ENCODE assay signal across 12 cellular contexts in genomic region chr1:151147685-151148084, GRCh38. TPM values are rescaled to one million over a fixed set of nuclear protein-coding genes. Genes with fewer than 3 reads are reported as not detected.
A peak's percentile ranks its signal among the peaks of the same experiment; 100 is the strongest.
DNase-seq lines count a peak whose midpoint lies in the region; ATAC-seq and TF ChIP-seq lines count a peak whose summit lies in the region.
"Had no signal": no experiment of that assay in that cellular context is flagged by ENCODE, and none has a peak within 500 bp of the region (broad histone marks: within the 10 kb centered on the region; RNA-seq: fewer than 3 reads in every experiment).

No MANE protein-coding gene starts in this region.

- peak overlapping the region; percentile 89 for H3K27ac ChIP-seq in right cardiac atrium (ENCODE audit: low read length)
- peak overlapping the region; percentile 48 to 70 (median 49) for H3K27ac ChIP-seq in right lobe of liver
- H3K27ac ChIP-seq in upper lobe of left lung, result peak overlapping the region in 3 of 4 donors; percentile 68 to 80 (median 73)
- H3K27ac ChIP-seq: C4-2B had no signal

- no peak for TF ChIP-seq CTCF in right lobe of liver (IDR thresholded peaks at IDR 0.05)
- TF ChIP-seq CTCF in upper lobe of left lung (IDR thresholded peaks at IDR 0.05), result no peak

- H3K4me1 ChIP-seq in right cardiac atrium (ENCODE audit: control insufficient read depth, insufficient read depth, low read length) (peaks cover 17% of the 10 kb centered on the region), right lobe of liver (peaks cover 0 to 17% (median 5%) of the 10 kb centered on the region in 4 donors), upper lobe of left lung (peaks cover 21 to 28% (median 25%) of the 10 kb centered on the region in 4 donors)

- TF ChIP-seq POLR2A in right lobe of liver (IDR thresholded peaks at IDR 0.05) (no peak), upper lobe of left lung (IDR thresholded peaks at IDR 0.05) (no peak)

- ATAC-seq in right cardiac atrium (no peak), Right ventricle myocardium superior (ENCODE audit: poor library complexity) (no peak), right lobe of liver (peak; percentile 15 to 45 (median 41)), upper lobe of left lung (ENCODE audit: low FRiP score in 2 of 2) (no peak)

- DNase-seq in right cardiac atrium (no peak), Right ventricle myocardium superior (no peak), right lobe of liver (no peak), upper lobe of left lung (no peak), NCI-H1048 (lab: John Stamatoyannopoulos, UW) (no peak), KG1 (lab: John Stamatoyannopoulos, UW) (no peak)
- DNase-seq: activated T-cell treated with anti-CD3 and anti-CD28 coated beads for 4 hours, NCI-H1417 treated with DMSO at 0.1 percent for 48 hours, SIG-M5 had no signal

- no peak for TF ChIP-seq EP300 in upper lobe of left lung (IDR thresholded peaks at IDR 0.05)

- 94% methylated on average over 2 of the region's 2 CpGs for WGBS in right cardiac atrium
- WGBS in right lobe of liver (ENCODE audit: insufficient coverage, low coverage, low lambda C conversion rate, missing lambda C conversion rate), result 33% methylated on average over 2 of the region's 2 CpGs
- WGBS in upper lobe of left lung, 2 donors, result 93 to 100% methylated on average over 2 of the region's 2 CpGs

- H3K36me3 ChIP-seq in right lobe of liver (no peaks in the 10 kb centered on the region), upper lobe of left lung (no peaks in the 10 kb centered on the region)

- H3K27me3 ChIP-seq in right cardiac atrium (ENCODE audit: control insufficient read depth, insufficient read depth) (no peaks in the 10 kb centered on the region), right lobe of liver (no peaks in the 10 kb centered on the region), upper lobe of left lung (no peaks in the 10 kb centered on the region)

- H3K9me3 ChIP-seq in right cardiac atrium (ENCODE audit: control insufficient read depth, low read length) (no peaks in the 10 kb centered on the region), right lobe of liver (no peaks in the 10 kb centered on the region), upper lobe of left lung (no peaks in the 10 kb centered on the region)

- intact Hi-C loops in right cardiac atrium (cut with DNase I) (no loop called here), Right ventricle myocardium superior (cut with DNase I) (no loop called here), right lobe of liver (cut with DNase I) (no loop called here)

- no peak overlapping the region for H3K4me3 ChIP-seq in right cardiac atrium (ENCODE audit: low read length)
- H3K4me3 ChIP-seq in right lobe of liver, result peak overlapping the region in 2 of 3 donors; percentile 62 to 73
- no peak overlapping the region for H3K4me3 ChIP-seq in upper lobe of left lung

RNA-seq across cellular contexts. Expression of gene SEMA6C, which starts 1.3 kb away (rescaled TPM):
- 10 to 100 TPM; 23.7 to 70.5 (median 53.3) TPM for total RNA-seq in right cardiac atrium
- polyA plus RNA-seq in right cardiac atrium, result 58.3 TPM
- total RNA-seq in Right ventricle myocardium superior, result 56.6 TPM
- total RNA-seq in right lobe of liver, result 1 to 10 TPM in 5 of 6 experiments, under 1 TPM in 1; 0.87 to 8.3 (median 4.1) TPM
- 10 to 100 TPM in 1 of 6 donors, 1 to 10 TPM in 5; 2.1 to 13.6 (median 5.8) TPM for total RNA-seq in upper lobe of left lung

RNA-seq across cellular contexts. Expression of gene TNFAIP8L2, which starts 8.8 kb away (rescaled TPM):
- 1 to 10 TPM; 1.8 to 3.7 (median 2.3) TPM for total RNA-seq in right cardiac atrium
- 2.1 TPM for polyA plus RNA-seq in right cardiac atrium
- total RNA-seq in Right ventricle myocardium superior, result 1.5 TPM
- 1 to 10 TPM; 1.1 to 4.2 (median 2.2) TPM for total RNA-seq in right lobe of liver
- 10 to 100 TPM in 5 of 6 donors, 1 to 10 TPM in 1; 7.4 to 19.1 (median 15.8) TPM for total RNA-seq in upper lobe of left lung
- total RNA-seq: endothelial cell of umbilical vein had no signal

RNA-seq across cellular contexts. Expression of gene LYSMD1, which starts 18.0 kb away (rescaled TPM):
- 10 to 100 TPM in 3 of 4 donors, 1 to 10 TPM in 1; 8.5 to 16.5 (median 15.6) TPM for total RNA-seq in right cardiac atrium
- polyA plus RNA-seq in right cardiac atrium, result 9.9 TPM
- 10.7 TPM for total RNA-seq in Right ventricle myocardium superior
- 1 to 10 TPM; 2.7 to 6.4 (median 4.5) TPM for total RNA-seq in right lobe of liver
- 10 to 100 TPM in 1 of 6 donors, 1 to 10 TPM in 5; 2.2 to 16.8 (median 6.2) TPM for total RNA-seq in upper lobe of left lung

RNA-seq across cellular contexts. Expression of gene SCNM1, which starts 18.3 kb away (rescaled TPM):
- 10 to 100 TPM; 18.3 to 25.6 (median 21.5) TPM for total RNA-seq in right cardiac atrium
- 23.7 TPM for polyA plus RNA-seq in right cardiac atrium
- 17.5 TPM for total RNA-seq in Right ventricle myocardium superior
- 10 to 100 TPM in 2 of 6 experiments, 1 to 10 TPM in 4; 7.5 to 13.2 (median 8.5) TPM for total RNA-seq in right lobe of liver
- total RNA-seq in upper lobe of left lung, result 10 to 100 TPM in 5 of 6 donors, 1 to 10 TPM in 1; 8.9 to 50.3 (median 25.9) TPM

RNA-seq across cellular contexts. Expression of gene TMOD4, which starts 28.1 kb away (rescaled TPM):
- total RNA-seq in right cardiac atrium, result not detected
- 0.20 TPM for polyA plus RNA-seq in right cardiac atrium
- total RNA-seq in Right ventricle myocardium superior, result not detected
- not detected for total RNA-seq in right lobe of liver
- under 1 TPM in 2 of 6 donors, not detected in 4; 0.57 to 0.88 TPM for total RNA-seq in upper lobe of left lung
- total RNA-seq: lung microvascular endothelial cell had no signal

Comparison
In these comparisons a context has a peak if more than half of its experiments do, and no peak if none do; other contexts are left out.
1. ATAC-seq: peak in right lobe of liver (4 of 4); none in right cardiac atrium (0 of 2), Right ventricle myocardium superior (single experiment) and upper lobe of left lung (0 of 2).
2. H3K4me3 ChIP-seq: peak in right lobe of liver (2 of 3); none in right cardiac atrium (single experiment) and upper lobe of left lung (0 of 4).
3. Peak in every context shown above with its lines, with median percentiles within 50 percentile points of each other: H3K27ac ChIP-seq.